Comparison of ENCODE assay signal across 1 cellular context in genomic region chr6:158519354-158519753, GRCh38.
TF ChIP-seq lines count a peak whose summit lies in the region.

No MANE protein-coding gene starts in this region.

TF ChIP-seq in H1, 55 proteins besides CTCF, POLR2A, EP300 and RAD21:
- TF ChIP-seq CHD7 (IDR thresholded peaks at IDR 0.05; ENCODE audit: insufficient replicate concordance, low read length) (no peak), KDM5A (IDR thresholded peaks at IDR 0.05; ENCODE audit: low read length) (no peak), KDM1A (IDR thresholded peaks at IDR 0.05; ENCODE audit: borderline replicate concordance, low read length) (no peak), CREB1 (IDR thresholded peaks at IDR 0.05) (no peak), SRF (IDR thresholded peaks at IDR 0.05; ENCODE audit: low read depth, low read length) (no peak), CHD1 (IDR thresholded peaks at IDR 0.05; ENCODE audit: low read depth, low read length) (no peak), BACH1 (IDR thresholded peaks at IDR 0.05; ENCODE audit: low read length) (no peak), USF2 (IDR thresholded peaks at IDR 0.05; ENCODE audit: low read length) (no peak), EGR1 (IDR thresholded peaks at IDR 0.05; ENCODE audit: borderline replicate concordance, low read depth, low read length) (no peak), FOSL1 (IDR thresholded peaks at IDR 0.05; ENCODE audit: insufficient read depth, low read depth, low read length) (no peak), CBX5 (IDR thresholded peaks at IDR 0.05; ENCODE audit: low read depth, low read length) (no peak), TAF1 (IDR thresholded peaks at IDR 0.05; ENCODE audit: low read depth, low read length) (no peak), SIN3A (conservative IDR thresholded peaks at IDR 0.05 in 1 of 2, IDR thresholded peaks at IDR 0.05 in 1 of 2; ENCODE audit: low read depth in 1 of 2, low read length in 2 of 2) (no peak), JUN (IDR thresholded peaks at IDR 0.05; ENCODE audit: low read depth, low read length) (no peak)
